1 cellular context compared by ENCODE assay signal in genomic region chr6:73653571-73654424, GRCh38.
TF ChIP-seq lines count a peak whose summit lies in the region.

SLC17A5 (minus strand) TSS chr6:73653992; CDS start chr6:73653886, 106 bp downstream.

TF ChIP-seq in K562, 482 proteins besides CTCF, POLR2A, EP300 and RAD21 (continued from another document):
- TF ChIP-seq MGA (IDR thresholded peaks at IDR 0.05) (peak; percentile 97), NUFIP1 (IDR thresholded peaks at IDR 0.05; ENCODE audit: partially characterized antibody) (no peak), GABPB1 (CRISPR knock-in tag; IDR thresholded peaks at IDR 0.05) (no peak; the same call in 1 of the 2 replicates), ZNF133 (CRISPR knock-in tag; IDR thresholded peaks at IDR 0.05) (no peak), BCLAF1 (IDR thresholded peaks at IDR 0.05; ENCODE audit: borderline replicate concordance in 1 of 2, control insufficient read depth in 1 of 2, low read depth in 2 of 2, low read length in 1 of 2) (no peak), NONO (IDR thresholded peaks at IDR 0.05; ENCODE audit: low read depth in 2 of 2, low read length in 1 of 2) (peak in 1 of 2 experiments; percentile 19; a peak in 1 of 4 replicates), CBX3 (IDR thresholded peaks at IDR 0.05; ENCODE audit: borderline replicate concordance in 1 of 2, low read length in 2 of 2) (peak in 1 of 2 experiments; percentile 41; a peak in 1 of 3 replicates), ATF1 (CRISPR knock-in tag; IDR thresholded peaks at IDR 0.05) (no peak), ATF1 (tag; IDR thresholded peaks at IDR 0.05) (peak; percentile 84), HCFC1 (IDR thresholded peaks at IDR 0.05; ENCODE audit: low read depth, low read length) (peak; percentile 82), XRCC3 (IDR thresholded peaks at IDR 0.05) (no peak), BACH1 (tag; IDR thresholded peaks at IDR 0.05) (no peak), RAD51 (IDR thresholded peaks at IDR 0.05; ENCODE audit: borderline replicate concordance, low read depth) (no peak), YY1 (IDR thresholded peaks at IDR 0.05; ENCODE audit: borderline replicate concordance in 1 of 3, control insufficient read depth in 1 of 3, extremely low read depth in 1 of 3, insufficient read depth in 3 of 3, insufficient read length in 1 of 3, insufficient replicate concordance in 2 of 3, low read depth in 1 of 3, low read length in 2 of 3) (peak; percentile 96 to 99 (median 99)), HBP1 (CRISPR knock-in tag; IDR thresholded peaks at IDR 0.05) (no peak), HINFP (tag; conservative IDR thresholded peaks at IDR 0.05; ENCODE audit: low read depth) (no peak), NR2C1 (IDR thresholded peaks at IDR 0.05) (no peak), NR2C1 (tag; IDR thresholded peaks at IDR 0.05) (no peak), E2F1 (CRISPR knock-in tag; IDR thresholded peaks at IDR 0.05) (peak; percentile 64; the same call in 1 of the 2 replicates), RBM15 (IDR thresholded peaks at IDR 0.05; ENCODE audit: insufficient read depth, low read length) (no peak), CTBP1 (IDR thresholded peaks at IDR 0.05; ENCODE audit: borderline replicate concordance) (peak; percentile 23), JUN (IDR thresholded peaks at IDR 0.05; ENCODE audit: borderline replicate concordance, low read depth, low read length) (0 out of 2 replicates have a peak, but pooled peaks have one; percentile 44), JUN (CRISPR knock-in tag; IDR thresholded peaks at IDR 0.05; ENCODE audit: borderline replicate concordance) (peak; percentile 51; the same call in 1 of the 2 replicates), MBD2 (IDR thresholded peaks at IDR 0.05; ENCODE audit: borderline replicate concordance, low read depth) (peak; percentile 58; the same call in 1 of the 2 replicates), OTX1 (CRISPR knock-in tag; IDR thresholded peaks at IDR 0.05) (0 out of 2 replicates have a peak, but pooled peaks have one; percentile 21), NFRKB (IDR thresholded peaks at IDR 0.05; ENCODE audit: low read depth) (peak; percentile 34; the same call in 1 of the 2 replicates), MEF2D (tag; conservative IDR thresholded peaks at IDR 0.05; ENCODE audit: low read depth) (0 out of 2 replicates have a peak, but pooled peaks have one; percentile 50), ARNT (IDR thresholded peaks at IDR 0.05) (peak in 1 of 2 experiments; percentile 50; a peak in 1 of 4 replicates), ZNF785 (CRISPR knock-in tag; IDR thresholded peaks at IDR 0.05) (no peak), ZKSCAN1 (IDR thresholded peaks at IDR 0.05; ENCODE audit: low read depth, low read length) (0 out of 2 replicates have a peak, but pooled peaks have one; percentile 41), CREB3L1 (IDR thresholded peaks at IDR 0.05; ENCODE audit: borderline replicate concordance, low read depth) (peak; percentile 86), HDAC2 (IDR thresholded peaks at IDR 0.05) (0 out of 2 replicates have a peak, but pooled peaks have one; percentile 16)
